ENCODE assay signal across 13 cellular contexts in genomic region chr10:14564268-14564744, GRCh38.
DNase-seq lines count a peak whose midpoint lies in the region; ATAC-seq, FAIRE-seq and TF ChIP-seq lines count a peak whose summit lies in the region.
"Had no signal": no experiment of that assay in that cellular context is flagged by ENCODE, and none has a peak within 500 bp of the region (broad histone marks: within the 10 kb centered on the region; RNA-seq: fewer than 3 reads in every experiment).

No MANE protein-coding gene starts in this region.

- H3K36me3 ChIP-seq in A673 (ENCODE audit: insufficient read depth, low read length, poor library complexity, severe bottlenecking) (no peaks in the 10 kb centered on the region), heart left ventricle (peaks cover 0 to 11% (median 0%) of the 10 kb centered on the region in 9 donors)

- TF ChIP-seq CTCF in A673 (conservative IDR thresholded peaks at IDR 0.05; ENCODE audit: low read depth, low read length) (no peak), type B pancreatic cell (conservative IDR thresholded peaks at IDR 0.05) (no peak), heart left ventricle (IDR thresholded peaks at IDR 0.05) (no peak)

- peak; percentile 76 for DNase-seq in CD1c-positive myeloid dendritic cell (ENCODE audit: extremely low spot score)
- no peak for DNase-seq in GM19239 (ENCODE audit: insufficient read length, low spot score)
- peak; percentile 41 for DNase-seq in RCC 7860 (ENCODE audit: low spot score)
- DNase-seq in kidney tubule cell (ENCODE audit: low spot score): peak; percentile 74
- no peak for DNase-seq in A673 (ENCODE audit: low spot score)
- no peak for DNase-seq in type B pancreatic cell (ENCODE audit: extremely low spot score, unreplicated experiment)
- DNase-seq in heart left ventricle: no peak
- DNase-seq: NCI-H1436; stimulated activated CD4-positive, alpha-beta T cell treated with anti-CD3 and anti-CD28 coated beads, Interleukin-12 subunit alpha, Interleukin-12 subunit beta, amount 100 ng/mL, for 4 hours had no signal

- no peak overlapping the region for H3K27ac Mint-ChIP-seq in type B pancreatic cell

- POLR2A ChIA-PET in A673 (lab: Charles Lee; ENCODE audit: low non-redundant PET): no interaction called here

- no peaks in the 10 kb centered on the region for H3K27me3 Mint-ChIP-seq in type B pancreatic cell

- H3K36me3 Mint-ChIP-seq in type B pancreatic cell: peaks cover 33% of the 10 kb centered on the region

- no peaks in the 10 kb centered on the region for H3K27me3 ChIP-seq in A673 (replicated peaks; ENCODE audit: insufficient read depth, low read depth, low read length, poor library complexity)
- no peaks in the 10 kb centered on the region for H3K27me3 ChIP-seq in heart left ventricle
- H3K27me3 ChIP-seq: SJSA1, tibial nerve had no signal

- intact Hi-C loops in A673 (cut with micrococcal nuclease; ENCODE audit: unreplicated experiment): no loop called here
- intact Hi-C loops in heart left ventricle (cut with DNase I): no loop called here

- TF ChIP-seq POLR2A in heart left ventricle (IDR thresholded peaks at IDR 0.05): no peak

- H3K9me3 ChIP-seq in A673 (ENCODE audit: low read depth, low read length, poor library complexity, severe bottlenecking) (no peaks in the 10 kb centered on the region), heart left ventricle (peaks cover 0 to 6% (median 0%) of the 10 kb centered on the region in 12 donors)
- H3K9me3 ChIP-seq: SJSA1, tibial nerve had no signal

- FAIRE-seq in GM19239 (lab: Jason Lieb, UNC) (peak; percentile 72), RCC 7860 (lab: Jason Lieb, UNC) (peak; percentile 88)

- H3K4me3 ChIP-seq in A673 (ENCODE audit: low read depth, low read length, poor library complexity, severe bottlenecking): no peak overlapping the region
- H3K4me3 ChIP-seq in heart left ventricle: no peak overlapping the region
- H3K4me3 ChIP-seq: lung, SJSA1, tibial nerve had no signal

- H3K27ac ChIP-seq in A673 (ENCODE audit: low read depth, low read length, poor library complexity, severe bottlenecking) (no peak overlapping the region), heart left ventricle (peak overlapping the region in 1 of 12 donors; percentile 82)
- H3K27ac ChIP-seq: SJSA1 had no signal

- no peak overlapping the region for H3K4me3 Mint-ChIP-seq in type B pancreatic cell

- 75 to 82% (median 81%) methylated on average over 5 of the region's 5 CpGs for WGBS in heart left ventricle, 4 donors

- BruUV-seq in A673 (replicated peaks; lab: Mats Ljungman, UMichigan): no TSS peak

- no peak for ATAC-seq in heart left ventricle
- ATAC-seq in HG03159 (IDR thresholded peaks at IDR 0.05; ENCODE audit: unreplicated experiment): no peak

- H3K4me1 Mint-ChIP-seq in type B pancreatic cell (ENCODE audit: unreplicated experiment): peaks cover 25% of the 10 kb centered on the region

- peaks cover 3% of the 10 kb centered on the region for H3K9me3 Mint-ChIP-seq in type B pancreatic cell

- CTCF ChIA-PET in A673 (lab: Charles Lee): no interaction called here

- peaks cover 18% of the 10 kb centered on the region for H3K4me1 ChIP-seq in A673 (ENCODE audit: insufficient read depth, low read length, poor library complexity, severe bottlenecking)
- peaks cover 0 to 88% (median 0%) of the 10 kb centered on the region in 12 donors for H3K4me1 ChIP-seq in heart left ventricle

Comparison
In these comparisons a context has a peak if more than half of its experiments do, and no peak if none do; other contexts are left out.
1. DNase-seq: peak in CD1c-positive myeloid dendritic cell (single experiment), RCC 7860 (single experiment) and kidney tubule cell (single experiment); none in GM19239 (single experiment), A673 (single experiment), type B pancreatic cell (single experiment) and heart left ventricle (0 of 5).